Comparison of ENCODE assay signal across 15 cellular contexts in genomic region chr12:64582111-64582510, GRCh38.
"Had no signal": no experiment of that assay in that cellular context is flagged by ENCODE, and none has a peak within 500 bp of the region (broad histone marks: within the 10 kb centered on the region; RNA-seq: fewer than 3 reads in every experiment).

No MANE protein-coding gene starts in this region.

- H3K4me3 ChIP-seq: esophagus squamous epithelium, hepatocyte, tibial nerve, vagina had no signal

- H3K4me3 Mint-ChIP-seq: activated CD4-positive, alpha-beta memory T cell treated with anti-CD3 and anti-CD28 coated beads, Interleukin-2, amount 10 ng/mL, durations not matched to agents 7 days and 5 days; activated naive CD8-positive, alpha-beta T cell treated with anti-CD3 and anti-CD28 coated beads for 36 hours; activated T-cell treated with anti-CD3 and anti-CD28 coated beads, Interleukin-2, amount 50 U/mL, for 24 hours; central memory CD8-positive, alpha-beta T cell; stimulated activated effector memory CD8-positive, alpha-beta T cell treated with anti-CD3 and anti-CD28 coated beads, Interleukin-12 subunit alpha, Interleukin-12 subunit beta, amount 100 ng/mL, for 72 hours had no signal

- H3K27me3 ChIP-seq: esophagus squamous epithelium, hepatocyte, tibial nerve, vagina had no signal

- H3K4me2 ChIP-seq: hepatocyte had no signal

- H3K27ac Mint-ChIP-seq: activated CD4-positive, alpha-beta memory T cell treated with anti-CD3 and anti-CD28 coated beads, Interleukin-2, amount 10 ng/mL, durations not matched to agents 7 days and 5 days; activated naive CD8-positive, alpha-beta T cell treated with anti-CD3 and anti-CD28 coated beads for 36 hours; stimulated activated effector memory CD8-positive, alpha-beta T cell treated with anti-CD3 and anti-CD28 coated beads, Interleukin-12 subunit alpha, Interleukin-12 subunit beta, amount 100 ng/mL, for 72 hours had no signal

- H3K9me3 Mint-ChIP-seq: activated CD4-positive, alpha-beta memory T cell treated with anti-CD3 and anti-CD28 coated beads, Interleukin-2, amount 10 ng/mL, durations not matched to agents 7 days and 5 days; activated naive CD8-positive, alpha-beta T cell treated with anti-CD3 and anti-CD28 coated beads for 36 hours; activated T-cell treated with anti-CD3 and anti-CD28 coated beads, Interleukin-2, amount 50 U/mL, for 24 hours; brain; central memory CD8-positive, alpha-beta T cell; stimulated activated effector memory CD8-positive, alpha-beta T cell treated with anti-CD3 and anti-CD28 coated beads, Interleukin-12 subunit alpha, Interleukin-12 subunit beta, amount 100 ng/mL, for 72 hours had no signal

- H3K27ac ChIP-seq: esophagus squamous epithelium, hepatocyte, parathyroid adenoma, tibial nerve, vagina had no signal

- H3K9me3 ChIP-seq: esophagus squamous epithelium, tibial nerve, vagina had no signal

- H2AFZ ChIP-seq: hepatocyte, parathyroid adenoma had no signal

- H3K79me2 ChIP-seq: hepatocyte, parathyroid adenoma had no signal

- H3K27me3 Mint-ChIP-seq: activated CD4-positive, alpha-beta memory T cell treated with anti-CD3 and anti-CD28 coated beads, Interleukin-2, amount 10 ng/mL, durations not matched to agents 7 days and 5 days; activated naive CD8-positive, alpha-beta T cell treated with anti-CD3 and anti-CD28 coated beads for 36 hours; activated T-cell treated with anti-CD3 and anti-CD28 coated beads, Interleukin-2, amount 50 U/mL, for 24 hours; brain; central memory CD8-positive, alpha-beta T cell had no signal

- DNase-seq: activated CD4-positive, alpha-beta memory T cell treated with anti-CD3 and anti-CD28 coated beads, Interleukin-2, amount 10 ng/mL, durations not matched to agents 7 days and 5 days; activated effector memory CD4-positive, alpha-beta T cell treated with anti-CD3 and anti-CD28 coated beads, Interleukin-2, amount 50 U/mL, for 16 hours; activated naive CD8-positive, alpha-beta T cell treated with anti-CD3 and anti-CD28 coated beads for 36 hours; activated T-cell treated with anti-CD3 and anti-CD28 coated beads, Interleukin-2, amount 50 U/mL, for 24 hours; cortex of kidney; effector CD4-positive, alpha-beta T cell; esophagus squamous epithelium; mesendoderm had no signal

- H3K36me3 Mint-ChIP-seq: activated naive CD8-positive, alpha-beta T cell treated with anti-CD3 and anti-CD28 coated beads for 36 hours; brain; stimulated activated effector memory CD8-positive, alpha-beta T cell treated with anti-CD3 and anti-CD28 coated beads, Interleukin-12 subunit alpha, Interleukin-12 subunit beta, amount 100 ng/mL, for 72 hours had no signal

- ATAC-seq: stimulated activated effector memory CD8-positive, alpha-beta T cell treated with anti-CD3 and anti-CD28 coated beads, Interleukin-12 subunit alpha, Interleukin-12 subunit beta, amount 100 ng/mL, for 72 hours had no signal

- H3K36me3 ChIP-seq: esophagus squamous epithelium, tibial nerve, vagina had no signal
